ENCODE assay signal across 9 cellular contexts in genomic region chr10:48305905-48306264, GRCh38. TPM values are rescaled to one million over a fixed set of nuclear protein-coding genes. Genes with fewer than 3 reads are reported as not detected.
A peak's percentile ranks its signal among the peaks of the same experiment; 100 is the strongest.
DNase-seq lines count a peak whose midpoint lies in the region; ATAC-seq, FAIRE-seq and TF ChIP-seq lines count a peak whose summit lies in the region.
"Had no signal": no experiment of that assay in that cellular context is flagged by ENCODE, and none has a peak within 500 bp of the region (broad histone marks: within the 10 kb centered on the region; RNA-seq: fewer than 3 reads in every experiment).

No MANE protein-coding gene starts in this region.

- H3K9me3 Mint-ChIP-seq in stimulated activated naive CD8-positive, alpha-beta T cell treated with anti-CD3 and anti-CD28 coated beads, Interleukin-15, Interleukin-2, amounts not matched to agents 100 ng/mL and 50 ng/mL, for 24 hours = no peaks in the 10 kb centered on the region

- CTCF ChIA-PET in mammary epithelial cell (lab: Charles Lee; ENCODE audit: low non-redundant PET) = no interaction called here

- intact Hi-C loops in mammary epithelial cell (cut with micrococcal nuclease) = no loop called here

- H2AFZ ChIP-seq in mammary epithelial cell (ENCODE audit: low read depth, low read length) = peak overlapping the region; percentile 89

- H3K9me3 ChIP-seq in mammary epithelial cell (replicated peaks; ENCODE audit: insufficient read depth, low read length) = no peaks in the 10 kb centered on the region
- H3K9me3 ChIP-seq in muscle layer of colon (ENCODE audit: low read length) = no peaks in the 10 kb centered on the region

- no peaks in the 10 kb centered on the region for H4K20me1 ChIP-seq in mammary epithelial cell (ENCODE audit: insufficient read depth, low read length)

- no peak for FAIRE-seq in GM12892 (lab: Jason Lieb, UNC)

- 31% methylated on average over 9 of the region's 9 CpGs for WGBS in mammary epithelial cell (ENCODE audit: low coverage, missing lambda C conversion rate)

- peak overlapping the region; percentile 69 for H3K4me3 Mint-ChIP-seq in stimulated activated naive CD8-positive, alpha-beta T cell treated with anti-CD3 and anti-CD28 coated beads, Interleukin-15, Interleukin-2, amounts not matched to agents 100 ng/mL and 50 ng/mL, for 24 hours

- H3K4me3 ChIP-seq in mammary epithelial cell (replicated peaks in 1 of 3; ENCODE audit: insufficient read depth in 1 of 3, low read depth in 2 of 3, low read length in 3 of 3) (peak overlapping the region; percentile 37 to 76 (median 70)), muscle layer of colon (ENCODE audit: low read depth in 1 of 2, low read length in 2 of 2) (peak overlapping the region in 1 of 2 donors; percentile 56)

- peaks cover 37% of the 10 kb centered on the region for H3K4me1 Mint-ChIP-seq in stimulated activated naive CD8-positive, alpha-beta T cell treated with anti-CD3 and anti-CD28 coated beads, Interleukin-15, Interleukin-2, amounts not matched to agents 100 ng/mL and 50 ng/mL, for 24 hours (ENCODE audit: low read depth)

- no peak for ATAC-seq in stimulated activated naive CD8-positive, alpha-beta T cell treated with anti-CD3 and anti-CD28 coated beads, Interleukin-15, Interleukin-2, amounts not matched to agents 100 U/mL and 50 U/mL, for 24 hours

- H3K79me2 ChIP-seq in mammary epithelial cell (ENCODE audit: insufficient read depth, low read length) = peaks cover 33% of the 10 kb centered on the region

- H3K27ac ChIP-seq in mammary epithelial cell (ENCODE audit: insufficient read depth, low read depth, low read length) (no peak overlapping the region), muscle layer of colon (ENCODE audit: low read depth, low read length) (peak overlapping the region; percentile 21)

- in situ Hi-C loops in mammary epithelial cell (cut with MboI; ENCODE audit: low sequenced_read_pairs in 2 of 2) = no loop called here

- TF ChIP-seq CTCF in mammary epithelial cell (conservative IDR thresholded peaks at IDR 0.05 in 1 of 2, IDR thresholded peaks at IDR 0.05 in 1 of 2; ENCODE audit: extremely low read depth in 1 of 2, insufficient read depth in 1 of 2, low read depth in 1 of 2, low read length in 2 of 2) = no peak
- no peak for TF ChIP-seq CTCF in GM10266 (IDR thresholded peaks at IDR 0.05; ENCODE audit: control insufficient read depth, insufficient read depth, low read depth, missing control alignments)

- peak overlapping the region; percentile 93 for H3K4me2 ChIP-seq in mammary epithelial cell (ENCODE audit: insufficient read depth, low read depth, low read length)

- H3K4me1 ChIP-seq in mammary epithelial cell (ENCODE audit: insufficient read depth, low read length) (peaks cover 35% of the 10 kb centered on the region), muscle layer of colon (ENCODE audit: insufficient read depth, low read length) (peaks cover 23% of the 10 kb centered on the region)

- dilution Hi-C loops in mammary epithelial cell (cut with HindIII; ENCODE audit: low sequenced_read_pairs) = no loop called here

- TF ChIP-seq POLR2A in GM12892 (IDR thresholded peaks at IDR 0.05; ENCODE audit: low read depth, low read length) = no peak

- H3K27me3 Mint-ChIP-seq in stimulated activated naive CD8-positive, alpha-beta T cell treated with anti-CD3 and anti-CD28 coated beads, Interleukin-15, Interleukin-2, amounts not matched to agents 100 ng/mL and 50 ng/mL, for 24 hours = no peaks in the 10 kb centered on the region

- no peaks in the 10 kb centered on the region for H3K36me3 ChIP-seq in mammary epithelial cell (ENCODE audit: insufficient read depth, low read length)
- no peaks in the 10 kb centered on the region for H3K36me3 ChIP-seq in muscle layer of colon (ENCODE audit: insufficient read depth, low read length)
- H3K36me3 ChIP-seq: cardiac muscle cell had no signal

- peak overlapping the region; percentile 73 for H3K27ac Mint-ChIP-seq in stimulated activated naive CD8-positive, alpha-beta T cell treated with anti-CD3 and anti-CD28 coated beads, Interleukin-15, Interleukin-2, amounts not matched to agents 100 ng/mL and 50 ng/mL, for 24 hours

- H3K9ac ChIP-seq in mammary epithelial cell (ENCODE audit: insufficient read depth, low read length) (no peak overlapping the region), muscle layer of colon (ENCODE audit: low read length) (no peak overlapping the region)

- no peak for DNase-seq in stimulated activated naive CD8-positive, alpha-beta T cell treated with anti-CD3 and anti-CD28 coated beads, Interleukin-15, Interleukin-2, amounts not matched to agents 100 U/mL and 50 U/mL, for 24 hours
- DNase-seq in mammary epithelial cell = no peak
- no peak for DNase-seq in iPS-NIHi7 (ENCODE audit: extremely low spot score)
- DNase-seq in GM10266 (ENCODE audit: extremely low spot score) = no peak
- DNase-seq in NCI-H446 treated with DMSO at 0.1 percent for 48 hours (lab: John Stamatoyannopoulos, UW) = no peak
- DNase-seq in GM12892 (ENCODE audit: insufficient read length) = no peak

- H3K36me3 Mint-ChIP-seq in stimulated activated naive CD8-positive, alpha-beta T cell treated with anti-CD3 and anti-CD28 coated beads, Interleukin-15, Interleukin-2, amounts not matched to agents 100 ng/mL and 50 ng/mL, for 24 hours (ENCODE audit: low read depth) = no peaks in the 10 kb centered on the region

- BruUV-seq in mammary epithelial cell (replicated peaks; lab: Mats Ljungman, UMichigan) = no TSS peak

- no peaks in the 10 kb centered on the region for H3K27me3 ChIP-seq in mammary epithelial cell (ENCODE audit: insufficient read depth, low read length)
- no peaks in the 10 kb centered on the region for H3K27me3 ChIP-seq in muscle layer of colon (ENCODE audit: control insufficient read depth in 1 of 2, insufficient read depth in 2 of 2, low read length in 2 of 2)
- H3K27me3 ChIP-seq: cardiac muscle cell had no signal

RNA-seq across cellular contexts. Expression of gene MAPK8, which starts 0.6 kb away (rescaled TPM):
- 10 to 100 TPM; 38.6 to 50.8 TPM for total RNA-seq in mammary epithelial cell
- polyA plus RNA-seq in mammary epithelial cell = 19.2 TPM
- polyA minus RNA-seq in mammary epithelial cell = 38.3 TPM
- polyA plus RNA-seq in GM12892 (2012; ENCODE audit: missing spikeins) = 60.1 TPM

RNA-seq across cellular contexts. Expression of gene FRMPD2, which starts 31.4 kb away (rescaled TPM):
- total RNA-seq in mammary epithelial cell = under 1 TPM; 0.33 to 0.59 TPM
- polyA plus RNA-seq in mammary epithelial cell = 0.41 TPM
- polyA minus RNA-seq in mammary epithelial cell = 1.2 TPM
- polyA plus RNA-seq in GM12892 (2012; ENCODE audit: missing spikeins) = 4.4 TPM
